Comparison of ENCODE assay signal across 1 cellular context in the genomic region with DNA sequence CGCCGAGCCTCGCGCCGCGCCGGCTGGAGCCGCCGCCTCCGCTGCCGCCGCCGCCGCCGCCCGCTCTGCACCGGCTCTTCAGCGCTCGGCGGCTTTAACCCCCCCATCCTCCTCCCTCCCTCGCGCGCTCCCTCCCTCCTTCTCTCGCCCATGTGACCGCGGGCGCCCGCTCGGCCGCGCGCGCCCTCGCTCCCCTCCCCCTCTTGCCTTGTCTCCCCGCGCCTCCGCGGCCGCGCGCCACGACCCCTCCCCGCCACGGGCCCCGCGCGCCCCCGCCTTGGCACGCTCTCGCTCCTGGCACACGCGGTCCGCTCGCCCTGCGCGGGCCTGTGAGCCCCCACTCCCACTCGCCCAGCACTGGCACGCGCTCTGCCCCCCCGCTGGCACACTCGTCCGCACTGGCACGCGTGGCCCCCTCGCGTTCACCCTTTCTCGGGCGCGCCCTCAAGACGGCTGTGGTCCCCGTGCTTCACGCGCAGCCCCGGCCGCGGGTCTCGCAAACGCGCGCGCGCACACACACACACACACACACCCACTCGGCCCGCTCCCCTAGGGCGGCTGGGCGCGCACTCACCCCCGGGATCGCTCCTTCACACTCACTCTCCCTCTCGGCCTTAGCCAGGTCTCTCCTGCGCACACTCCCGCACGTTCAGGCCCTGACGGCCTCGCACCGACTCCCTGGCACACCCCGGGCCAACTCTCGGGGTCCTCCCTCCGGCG.
TF ChIP-seq lines count a peak whose summit lies in the region.

A gene with protein sequence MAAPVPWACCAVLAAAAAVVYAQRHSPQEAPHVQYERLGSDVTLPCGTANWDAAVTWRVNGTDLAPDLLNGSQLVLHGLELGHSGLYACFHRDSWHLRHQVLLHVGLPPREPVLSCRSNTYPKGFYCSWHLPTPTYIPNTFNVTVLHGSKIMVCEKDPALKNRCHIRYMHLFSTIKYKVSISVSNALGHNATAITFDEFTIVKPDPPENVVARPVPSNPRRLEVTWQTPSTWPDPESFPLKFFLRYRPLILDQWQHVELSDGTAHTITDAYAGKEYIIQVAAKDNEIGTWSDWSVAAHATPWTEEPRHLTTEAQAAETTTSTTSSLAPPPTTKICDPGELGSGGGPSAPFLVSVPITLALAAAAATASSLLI (minus strand): TSS at position 69 of the 720 bp plus-strand sequence. CDS start 20,743 bp downstream, outside the sequence.

TF ChIP-seq in HEK293, 187 proteins besides CTCF, POLR2A, EP300 and RAD21 (continued from another document):
- TF ChIP-seq, protein P1, sequence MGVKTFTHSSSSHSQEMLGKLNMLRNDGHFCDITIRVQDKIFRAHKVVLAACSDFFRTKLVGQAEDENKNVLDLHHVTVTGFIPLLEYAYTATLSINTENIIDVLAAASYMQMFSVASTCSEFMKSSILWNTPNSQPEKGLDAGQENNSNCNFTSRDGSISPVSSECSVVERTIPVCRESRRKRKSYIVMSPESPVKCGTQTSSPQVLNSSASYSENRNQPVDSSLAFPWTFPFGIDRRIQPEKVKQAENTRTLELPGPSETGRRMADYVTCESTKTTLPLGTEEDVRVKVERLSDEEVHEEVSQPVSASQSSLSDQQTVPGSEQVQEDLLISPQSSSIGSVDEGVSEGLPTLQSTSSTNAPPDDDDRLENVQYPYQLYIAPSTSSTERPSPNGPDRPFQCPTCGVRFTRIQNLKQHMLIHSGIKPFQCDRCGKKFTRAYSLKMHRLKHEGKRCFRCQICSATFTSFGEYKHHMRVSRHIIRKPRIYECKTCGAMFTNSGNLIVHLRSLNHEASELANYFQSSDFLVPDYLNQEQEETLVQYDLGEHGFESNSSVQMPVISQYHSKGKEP (tag by site-specific recombination; IDR thresholded peaks at IDR 0.05), result no peak
- peak; percentile 48; the same call in 1 of the 2 replicates for TF ChIP-seq GLIS2 (tag by site-specific recombination; IDR thresholded peaks at IDR 0.05)
- TF ChIP-seq, protein P2, sequence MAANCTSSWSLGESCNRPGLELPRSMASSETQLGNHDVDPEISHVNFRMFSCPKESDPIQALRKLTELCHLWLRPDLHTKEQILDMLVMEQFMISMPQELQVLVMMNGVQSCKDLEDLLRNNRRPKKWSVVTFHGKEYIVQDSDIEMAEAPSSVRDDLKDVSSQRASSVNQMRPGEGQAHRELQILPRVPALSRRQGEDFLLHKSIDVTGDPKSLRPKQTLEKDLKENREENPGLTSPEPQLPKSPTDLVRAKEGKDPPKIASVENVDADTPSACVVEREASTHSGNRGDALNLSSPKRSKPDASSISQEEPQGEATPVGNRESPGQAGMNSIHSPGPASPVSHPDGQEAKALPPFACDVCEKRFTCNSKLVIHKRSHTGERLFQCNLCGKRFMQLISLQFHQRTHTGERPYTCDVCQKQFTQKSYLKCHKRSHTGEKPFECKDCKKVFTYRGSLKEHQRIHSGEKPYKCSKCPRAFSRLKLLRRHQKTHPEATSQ (tag by site-specific recombination; IDR thresholded peaks at IDR 0.05), result no peak
- TF ChIP-seq ZSCAN4 (tag by site-specific recombination; IDR thresholded peaks at IDR 0.05), result peak; percentile 69; the same call in 1 of the 2 replicates
- peak; percentile 64 for TF ChIP-seq ZNF335 (tag by site-specific recombination; conservative IDR thresholded peaks at IDR 0.05)
- 0 out of 2 replicates have a peak, but pooled peaks have one; percentile 54 for TF ChIP-seq ZBTB7A (tag by site-specific recombination; IDR thresholded peaks at IDR 0.05; ENCODE audit: low read depth)
- TF ChIP-seq ZNF776 (tag by site-specific recombination; IDR thresholded peaks at IDR 0.05; ENCODE audit: borderline replicate concordance), result no peak
- TF ChIP-seq EGR2 (tag by site-specific recombination; IDR thresholded peaks at IDR 0.05; ENCODE audit: low read depth), result peak; percentile 74
- TF ChIP-seq, protein P3, sequence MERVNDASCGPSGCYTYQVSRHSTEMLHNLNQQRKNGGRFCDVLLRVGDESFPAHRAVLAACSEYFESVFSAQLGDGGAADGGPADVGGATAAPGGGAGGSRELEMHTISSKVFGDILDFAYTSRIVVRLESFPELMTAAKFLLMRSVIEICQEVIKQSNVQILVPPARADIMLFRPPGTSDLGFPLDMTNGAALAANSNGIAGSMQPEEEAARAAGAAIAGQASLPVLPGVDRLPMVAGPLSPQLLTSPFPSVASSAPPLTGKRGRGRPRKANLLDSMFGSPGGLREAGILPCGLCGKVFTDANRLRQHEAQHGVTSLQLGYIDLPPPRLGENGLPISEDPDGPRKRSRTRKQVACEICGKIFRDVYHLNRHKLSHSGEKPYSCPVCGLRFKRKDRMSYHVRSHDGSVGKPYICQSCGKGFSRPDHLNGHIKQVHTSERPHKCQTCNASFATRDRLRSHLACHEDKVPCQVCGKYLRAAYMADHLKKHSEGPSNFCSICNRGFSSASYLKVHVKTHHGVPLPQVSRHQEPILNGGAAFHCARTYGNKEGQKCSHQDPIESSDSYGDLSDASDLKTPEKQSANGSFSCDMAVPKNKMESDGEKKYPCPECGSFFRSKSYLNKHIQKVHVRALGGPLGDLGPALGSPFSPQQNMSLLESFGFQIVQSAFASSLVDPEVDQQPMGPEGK (tag by site-specific recombination; IDR thresholded peaks at IDR 0.05), result 0 out of 2 replicates have a peak, but pooled peaks have one; percentile 26
- TF ChIP-seq ZIC2 (tag by site-specific recombination; IDR thresholded peaks at IDR 0.05), result 0 out of 2 replicates have a peak, but pooled peaks have one; percentile 13
- TF ChIP-seq ZNF624 (tag by site-specific recombination; IDR thresholded peaks at IDR 0.05), result no peak
- TF ChIP-seq, protein P4, sequence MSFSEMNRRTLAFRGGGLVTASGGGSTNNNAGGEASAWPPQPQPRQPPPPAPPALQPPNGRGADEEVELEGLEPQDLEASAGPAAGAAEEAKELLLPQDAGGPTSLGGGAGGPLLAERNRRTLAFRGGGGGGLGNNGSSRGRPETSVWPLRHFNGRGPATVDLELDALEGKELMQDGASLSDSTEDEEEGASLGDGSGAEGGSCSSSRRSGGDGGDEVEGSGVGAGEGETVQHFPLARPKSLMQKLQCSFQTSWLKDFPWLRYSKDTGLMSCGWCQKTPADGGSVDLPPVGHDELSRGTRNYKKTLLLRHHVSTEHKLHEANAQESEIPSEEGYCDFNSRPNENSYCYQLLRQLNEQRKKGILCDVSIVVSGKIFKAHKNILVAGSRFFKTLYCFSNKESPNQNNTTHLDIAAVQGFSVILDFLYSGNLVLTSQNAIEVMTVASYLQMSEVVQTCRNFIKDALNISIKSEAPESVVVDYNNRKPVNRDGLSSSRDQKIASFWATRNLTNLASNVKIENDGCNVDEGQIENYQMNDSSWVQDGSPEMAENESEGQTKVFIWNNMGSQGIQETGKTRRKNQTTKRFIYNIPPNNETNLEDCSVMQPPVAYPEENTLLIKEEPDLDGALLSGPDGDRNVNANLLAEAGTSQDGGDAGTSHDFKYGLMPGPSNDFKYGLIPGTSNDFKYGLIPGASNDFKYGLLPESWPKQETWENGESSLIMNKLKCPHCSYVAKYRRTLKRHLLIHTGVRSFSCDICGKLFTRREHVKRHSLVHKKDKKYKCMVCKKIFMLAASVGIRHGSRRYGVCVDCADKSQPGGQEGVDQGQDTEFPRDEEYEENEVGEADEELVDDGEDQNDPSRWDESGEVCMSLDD (tag by site-specific recombination; IDR thresholded peaks at IDR 0.05), result 0 out of 2 replicates have a peak, but pooled peaks have one; percentile 36
- TF ChIP-seq KLF9 (tag by site-specific recombination; IDR thresholded peaks at IDR 0.05; ENCODE audit: low read depth), result peak; percentile 48; the same call in 1 of the 2 replicates
- peak; percentile 89 for TF ChIP-seq ZBTB26 (tag by site-specific recombination; optimal IDR thresholded peaks at IDR 0.05)
- TF ChIP-seq ZFHX2 (tag by site-specific recombination; conservative IDR thresholded peaks at IDR 0.05), result peak; percentile 92
- peak; percentile 49 for TF ChIP-seq GLIS1 (tag by site-specific recombination; IDR thresholded peaks at IDR 0.05)
- no peak for TF ChIP-seq HOXA7 (CRISPR knock-in tag; IDR thresholded peaks at IDR 0.05; ENCODE audit: borderline replicate concordance)
